In genomic region chr2:87568554-87569278, GRCh38 we compare ENCODE assay signal across 8 cellular contexts.
DNase-seq lines count a peak whose midpoint lies in the region; ATAC-seq and TF ChIP-seq lines count a peak whose summit lies in the region.
"Not testable (repeated sequence)": the region's sequence is repeated elsewhere in the genome, so short reads cannot be mapped to it uniquely, and the experiment has no call there.

No MANE protein-coding gene starts in this region.

- H4K20me1 ChIP-seq in Karpas-422 (ENCODE audit: insufficient read depth, low read depth, low read length): not testable (repeated sequence)

- ATAC-seq in CD4-positive, alpha-beta T cell (ENCODE audit: poor library complexity): not testable (repeated sequence)
- peak; percentile 28 for ATAC-seq in activated CD8-positive, alpha-beta T cell treated with anti-CD3 and anti-CD28 coated beads for 36 hours
- ATAC-seq in activated naive CD8-positive, alpha-beta T cell treated with anti-CD3 and anti-CD28 coated beads, Interleukin-2, amount 50 U/mL, for 24 hours: peak; percentile 53
- peak; percentile 42 for ATAC-seq in naive thymus-derived CD4-positive, alpha-beta T cell

- not testable (repeated sequence) for H3K4me3 ChIP-seq in Karpas-422 (ENCODE audit: low read length); naive thymus-derived CD4-positive, alpha-beta T cell (ENCODE audit: low read length)

- not testable (repeated sequence) for H3K4me2 ChIP-seq in Karpas-422 (ENCODE audit: low read depth, low read length, poor library complexity, severe bottlenecking)

- H2AFZ ChIP-seq in Karpas-422 (ENCODE audit: low read length): not testable (repeated sequence)

- H3K27me3 ChIP-seq in CD4-positive, alpha-beta T cell (ENCODE audit: control insufficient read depth, insufficient read depth, low read length); Karpas-422 (ENCODE audit: low read length); naive thymus-derived CD4-positive, alpha-beta T cell (ENCODE audit: control insufficient read depth in 2 of 2, insufficient read depth in 2 of 2, low read length in 2 of 2): not testable (repeated sequence)

- H3K4me1 Mint-ChIP-seq in CD4-positive, alpha-beta T cell (ENCODE audit: low read depth): peaks cover 15% of the 10 kb centered on the region
- peaks cover 20% of the 10 kb centered on the region for H3K4me1 Mint-ChIP-seq in activated CD8-positive, alpha-beta T cell treated with anti-CD3 and anti-CD28 coated beads for 36 hours (ENCODE audit: low read depth)
- H3K4me1 Mint-ChIP-seq in activated naive CD4-positive, alpha-beta T cell treated with anti-CD3 and anti-CD28 coated beads for 36 hours (ENCODE audit: low read depth): peaks cover 19% of the 10 kb centered on the region
- H3K4me1 Mint-ChIP-seq in activated naive CD8-positive, alpha-beta T cell treated with anti-CD3 and anti-CD28 coated beads, Interleukin-2, amount 50 U/mL, for 24 hours: peaks cover 31% of the 10 kb centered on the region
- H3K4me1 Mint-ChIP-seq in naive thymus-derived CD4-positive, alpha-beta T cell: peaks cover 5 to 21% (median 13%) of the 10 kb centered on the region in 7 donors
- peaks cover 34% of the 10 kb centered on the region for H3K4me1 Mint-ChIP-seq in stimulated activated naive CD8-positive, alpha-beta T cell treated with anti-CD3 and anti-CD28 coated beads, Interleukin-15, Interleukin-2, amounts not matched to agents 100 ng/mL and 50 ng/mL, for 24 hours (ENCODE audit: low read depth)

- DNase-seq in CD4-positive, alpha-beta T cell; activated CD8-positive, alpha-beta T cell treated with anti-CD3 and anti-CD28 coated beads for 36 hours; activated naive CD8-positive, alpha-beta T cell treated with anti-CD3 and anti-CD28 coated beads, Interleukin-2, amount 50 U/mL, for 24 hours; naive thymus-derived CD4-positive, alpha-beta T cell: not testable (repeated sequence)
- DNase-seq in Karpas-422 (peak; percentile 4), cardiac septum (ENCODE audit: low spot score) (peak; percentile 83)
- DNase-seq in activated naive CD4-positive, alpha-beta T cell treated with anti-CD3 and anti-CD28 coated beads for 36 hours: peak; percentile 33

- not testable (repeated sequence) for TF ChIP-seq CTCF in CD4-positive, alpha-beta T cell (IDR thresholded peaks at IDR 0.05); activated CD8-positive, alpha-beta T cell treated with anti-CD3 and anti-CD28 coated beads for 36 hours (IDR thresholded peaks at IDR 0.05)

- not testable (repeated sequence) for H3K4me3 Mint-ChIP-seq in CD4-positive, alpha-beta T cell; activated CD8-positive, alpha-beta T cell treated with anti-CD3 and anti-CD28 coated beads for 36 hours; activated naive CD4-positive, alpha-beta T cell treated with anti-CD3 and anti-CD28 coated beads for 36 hours; activated naive CD8-positive, alpha-beta T cell treated with anti-CD3 and anti-CD28 coated beads, Interleukin-2, amount 50 U/mL, for 24 hours; stimulated activated naive CD8-positive, alpha-beta T cell treated with anti-CD3 and anti-CD28 coated beads, Interleukin-15, Interleukin-2, amounts not matched to agents 100 ng/mL and 50 ng/mL, for 24 hours
- H3K4me3 Mint-ChIP-seq in naive thymus-derived CD4-positive, alpha-beta T cell: peak overlapping the region in 5 of 10 donors; percentile 17 to 74 (median 41)

- H3K9me3 ChIP-seq in CD4-positive, alpha-beta T cell (ENCODE audit: control insufficient read depth, low read length); Karpas-422 (ENCODE audit: low read length); naive thymus-derived CD4-positive, alpha-beta T cell (ENCODE audit: control insufficient read depth in 2 of 3, low read length in 3 of 3): not testable (repeated sequence)

- H3K27me3 Mint-ChIP-seq in CD4-positive, alpha-beta T cell; activated CD8-positive, alpha-beta T cell treated with anti-CD3 and anti-CD28 coated beads for 36 hours; activated naive CD4-positive, alpha-beta T cell treated with anti-CD3 and anti-CD28 coated beads for 36 hours (ENCODE audit: low read depth); activated naive CD8-positive, alpha-beta T cell treated with anti-CD3 and anti-CD28 coated beads, Interleukin-2, amount 50 U/mL, for 24 hours; naive thymus-derived CD4-positive, alpha-beta T cell; stimulated activated naive CD8-positive, alpha-beta T cell treated with anti-CD3 and anti-CD28 coated beads, Interleukin-15, Interleukin-2, amounts not matched to agents 100 ng/mL and 50 ng/mL, for 24 hours: not testable (repeated sequence)

- POLR2A ChIA-PET in CD4-positive, alpha-beta T cell (lab: Charles Lee); activated CD8-positive, alpha-beta T cell treated with anti-CD3 and anti-CD28 coated beads for 36 hours (lab: Charles Lee); naive thymus-derived CD4-positive, alpha-beta T cell (lab: Charles Lee): not testable (repeated sequence)

- not testable (repeated sequence) for H3K9me2 ChIP-seq in Karpas-422 (replicated peaks; ENCODE audit: insufficient read depth, low read length)

- not testable (repeated sequence) for H3K9me3 Mint-ChIP-seq in CD4-positive, alpha-beta T cell; activated CD8-positive, alpha-beta T cell treated with anti-CD3 and anti-CD28 coated beads for 36 hours; activated naive CD4-positive, alpha-beta T cell treated with anti-CD3 and anti-CD28 coated beads for 36 hours; activated naive CD8-positive, alpha-beta T cell treated with anti-CD3 and anti-CD28 coated beads, Interleukin-2, amount 50 U/mL, for 24 hours; naive thymus-derived CD4-positive, alpha-beta T cell; stimulated activated naive CD8-positive, alpha-beta T cell treated with anti-CD3 and anti-CD28 coated beads, Interleukin-15, Interleukin-2, amounts not matched to agents 100 ng/mL and 50 ng/mL, for 24 hours

- H3K27ac Mint-ChIP-seq in CD4-positive, alpha-beta T cell: peak overlapping the region; percentile 84
- H3K27ac Mint-ChIP-seq in activated CD8-positive, alpha-beta T cell treated with anti-CD3 and anti-CD28 coated beads for 36 hours: peak overlapping the region; percentile 67
- H3K27ac Mint-ChIP-seq in activated naive CD4-positive, alpha-beta T cell treated with anti-CD3 and anti-CD28 coated beads for 36 hours: not testable (repeated sequence)
- H3K27ac Mint-ChIP-seq in activated naive CD8-positive, alpha-beta T cell treated with anti-CD3 and anti-CD28 coated beads, Interleukin-2, amount 50 U/mL, for 24 hours: peak overlapping the region; percentile 64
- peak overlapping the region; percentile 18 to 92 (median 51) for H3K27ac Mint-ChIP-seq in naive thymus-derived CD4-positive, alpha-beta T cell
- H3K27ac Mint-ChIP-seq in stimulated activated naive CD8-positive, alpha-beta T cell treated with anti-CD3 and anti-CD28 coated beads, Interleukin-15, Interleukin-2, amounts not matched to agents 100 ng/mL and 50 ng/mL, for 24 hours: peak overlapping the region; percentile 41

- not testable (repeated sequence) for H3K9ac ChIP-seq in Karpas-422 (ENCODE audit: low read length)

- H3K27ac ChIP-seq in CD4-positive, alpha-beta T cell (ENCODE audit: low read depth, low read length); Karpas-422 (ENCODE audit: low read length); naive thymus-derived CD4-positive, alpha-beta T cell (ENCODE audit: low read depth, low read length): not testable (repeated sequence)

- H3K36me3 Mint-ChIP-seq in CD4-positive, alpha-beta T cell (ENCODE audit: low read depth); activated CD8-positive, alpha-beta T cell treated with anti-CD3 and anti-CD28 coated beads for 36 hours (ENCODE audit: low read depth); activated naive CD4-positive, alpha-beta T cell treated with anti-CD3 and anti-CD28 coated beads for 36 hours (ENCODE audit: low read depth); activated naive CD8-positive, alpha-beta T cell treated with anti-CD3 and anti-CD28 coated beads, Interleukin-2, amount 50 U/mL, for 24 hours (ENCODE audit: low read depth); stimulated activated naive CD8-positive, alpha-beta T cell treated with anti-CD3 and anti-CD28 coated beads, Interleukin-15, Interleukin-2, amounts not matched to agents 100 ng/mL and 50 ng/mL, for 24 hours (ENCODE audit: low read depth): not testable (repeated sequence)
- peaks cover 0 to 17% (median 0%) of the 10 kb centered on the region in 5 donors for H3K36me3 Mint-ChIP-seq in naive thymus-derived CD4-positive, alpha-beta T cell

- not testable (repeated sequence) for H3K36me3 ChIP-seq in Karpas-422 (ENCODE audit: insufficient read depth, low read length); naive thymus-derived CD4-positive, alpha-beta T cell (ENCODE audit: control insufficient read depth in 2 of 3, insufficient read depth in 3 of 3, low read length in 3 of 3)

- not testable (repeated sequence) for H3K79me2 ChIP-seq in Karpas-422 (ENCODE audit: low read length)

- intact Hi-C loops in CD4-positive, alpha-beta T cell (cut with DNase I, micrococcal nuclease); activated CD8-positive, alpha-beta T cell treated with anti-CD3 and anti-CD28 coated beads for 36 hours (cut with micrococcal nuclease); activated naive CD4-positive, alpha-beta T cell treated with anti-CD3 and anti-CD28 coated beads for 36 hours (cut with micrococcal nuclease); cardiac septum (cut with DNase I); naive thymus-derived CD4-positive, alpha-beta T cell (cut with micrococcal nuclease): not testable (repeated sequence)

- H3K4me1 ChIP-seq in Karpas-422 (ENCODE audit: low read length); naive thymus-derived CD4-positive, alpha-beta T cell (ENCODE audit: control insufficient read depth in 2 of 2, insufficient read depth in 2 of 2, low read length in 2 of 2): not testable (repeated sequence)

- CTCF ChIA-PET in CD4-positive, alpha-beta T cell (lab: Charles Lee); activated CD8-positive, alpha-beta T cell treated with anti-CD3 and anti-CD28 coated beads for 36 hours (lab: Charles Lee); activated naive CD4-positive, alpha-beta T cell treated with anti-CD3 and anti-CD28 coated beads for 36 hours (lab: Charles Lee); naive thymus-derived CD4-positive, alpha-beta T cell (lab: Charles Lee): not testable (repeated sequence)
